In the genomic region with DNA sequence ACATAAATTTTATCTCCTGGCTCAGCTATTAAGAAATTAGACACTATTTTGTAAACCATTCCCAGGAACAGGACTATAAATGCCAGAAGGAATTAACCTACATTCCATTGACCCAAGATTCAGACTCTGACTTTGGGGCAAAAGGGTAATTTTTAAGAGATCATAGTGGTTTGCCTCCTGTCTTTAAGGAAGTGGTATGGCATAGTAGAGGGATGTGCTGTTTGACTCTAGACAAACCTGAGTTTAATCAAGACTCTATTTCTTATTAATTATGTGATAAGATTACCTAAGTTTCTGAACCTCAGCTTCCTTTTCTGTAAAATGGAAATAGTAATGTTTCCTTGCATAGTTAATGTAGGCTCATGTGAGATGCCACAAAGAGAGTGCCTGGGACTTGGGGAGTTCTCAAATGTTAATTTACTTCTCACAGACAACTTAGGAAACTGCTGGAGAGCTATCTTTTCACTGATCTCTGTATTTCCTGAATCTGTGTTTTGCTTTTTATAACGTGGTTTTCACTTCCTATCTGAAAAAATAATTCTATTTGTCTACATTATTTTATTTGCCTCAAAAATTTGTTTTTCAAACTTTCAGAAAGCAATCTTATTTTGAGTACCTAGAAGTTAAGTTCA, we compare ENCODE assay signal across 23 cellular contexts.
"Had no signal": no experiment of that assay in that cellular context is flagged by ENCODE, and none has a peak within 500 bp of the region (broad histone marks: within the 10 kb centered on the region; RNA-seq: fewer than 3 reads in every experiment).

No MANE protein-coding gene starts in this region.

- H3K9me3 ChIP-seq: ascending aorta, esophagus muscularis mucosa, left ventricle myocardium inferior, spleen, upper lobe of right lung had no signal

- H3K4me3 ChIP-seq: ascending aorta, coronary artery, esophagus muscularis mucosa, left ventricle myocardium inferior, spleen, upper lobe of right lung had no signal

- H3K36me3 ChIP-seq: ascending aorta, esophagus muscularis mucosa, left ventricle myocardium inferior, spleen, upper lobe of right lung had no signal

- H3K27ac Mint-ChIP-seq: activated CD8-positive, alpha-beta memory T cell treated with anti-CD3 and anti-CD28 coated beads, Interleukin-2, amount 10 ng/mL, durations not matched to agents 7 days and 5 days; activated T-helper 2 cell treated with anti-CD3 and anti-CD28 coated beads, Interferon-gamma antibody, Interleukin-2, Interleukin-4, amounts not matched to agents 10 μg/mL and 5 μg/mL and 100 μg/mL, durations not matched to agents 14 hours and 24 hours and 36 hours; immature natural killer cell had no signal

- H3K4me1 ChIP-seq: ascending aorta, esophagus muscularis mucosa, left ventricle myocardium inferior, upper lobe of right lung had no signal

- H3K4me3 Mint-ChIP-seq: activated CD8-positive, alpha-beta memory T cell treated with anti-CD3 and anti-CD28 coated beads, Interleukin-2, amount 10 ng/mL, durations not matched to agents 7 days and 5 days; central memory CD8-positive, alpha-beta T cell; immature natural killer cell had no signal

- H3K9me3 Mint-ChIP-seq: activated T-helper 2 cell treated with anti-CD3 and anti-CD28 coated beads, Interferon-gamma antibody, Interleukin-2, Interleukin-4, amounts not matched to agents 10 μg/mL and 5 μg/mL and 100 μg/mL, durations not matched to agents 14 hours and 24 hours and 36 hours; central memory CD8-positive, alpha-beta T cell; immature natural killer cell had no signal

- H3K27ac ChIP-seq: ascending aorta, coronary artery, esophagus muscularis mucosa, left ventricle myocardium inferior, spleen, upper lobe of right lung, VCaP had no signal

- H3K27me3 ChIP-seq: ascending aorta, esophagus muscularis mucosa, spleen, upper lobe of right lung had no signal

- H3K36me3 Mint-ChIP-seq: activated CD8-positive, alpha-beta memory T cell treated with anti-CD3 and anti-CD28 coated beads, Interleukin-2, amount 10 ng/mL, durations not matched to agents 7 days and 5 days; immature natural killer cell had no signal

- ATAC-seq: activated CD8-positive, alpha-beta memory T cell treated with anti-CD3 and anti-CD28 coated beads, Interleukin-2, amount 10 ng/mL, durations not matched to agents 7 days and 5 days; upper lobe of right lung had no signal

- DNase-seq: activated CD4-positive, alpha-beta T cell treated with anti-CD3 and anti-CD28 coated beads, Interleukin-2, amount 50 U/mL, for 48 hours; activated CD4-positive, CD25-positive, alpha-beta regulatory T cell treated with anti-CD3 and anti-CD28 coated beads, Interleukin-2, amount 50 U/mL, for 72 hours; activated CD8-positive, alpha-beta memory T cell treated with anti-CD3 and anti-CD28 coated beads, Interleukin-2, amount 10 ng/mL, durations not matched to agents 7 days and 5 days; activated naive CD4-positive, alpha-beta T cell treated with anti-CD3 and anti-CD28 coated beads, Interleukin-2, amount 50 U/mL, for 16 hours; activated T-cell treated with anti-CD3 and anti-CD28 coated beads, Interleukin-2, amount 50 U/mL, for 1 hour; immature natural killer cell; kidney glomerular epithelial cell; left ventricle myocardium inferior; mammary epithelial cell; midbrain; occipital lobe; posterior cingulate gyrus; spleen; stimulated activated CD4-positive, alpha-beta T cell treated with anti-CD3 and anti-CD28 coated beads, Interleukin-4, amount 100 ng/mL, for 4 hours; SW 1271; T-helper 9 cell; upper lobe of right lung had no signal
